Comparison of ENCODE assay signal across 9 cellular contexts in genomic region chr5:80346055-80346454, GRCh38. TPM values are rescaled to one million over a fixed set of nuclear protein-coding genes. Genes with fewer than 3 reads are reported as not detected.
DNase-seq lines count a peak whose midpoint lies in the region; ATAC-seq, FAIRE-seq and TF ChIP-seq lines count a peak whose summit lies in the region.
"Had no signal": no experiment of that assay in that cellular context is flagged by ENCODE, and none has a peak within 500 bp of the region (broad histone marks: within the 10 kb centered on the region; RNA-seq: fewer than 3 reads in every experiment).

No MANE protein-coding gene starts in this region.

- H3K9me3 Mint-ChIP-seq in activated naive CD8-positive, alpha-beta T cell treated with anti-CD3 and anti-CD28 coated beads for 36 hours: no peaks in the 10 kb centered on the region

- H3K27me3 Mint-ChIP-seq in activated naive CD8-positive, alpha-beta T cell treated with anti-CD3 and anti-CD28 coated beads for 36 hours: peaks cover 10% of the 10 kb centered on the region

- no peaks in the 10 kb centered on the region for H3K27me3 ChIP-seq in BE2C
- H3K27me3 ChIP-seq in NT2/D1 (ENCODE audit: insufficient read depth, insufficient read length): no peaks in the 10 kb centered on the region
- H3K27me3 ChIP-seq in liver (ENCODE audit: control insufficient read depth in 4 of 4, insufficient read depth in 4 of 4, low read length in 3 of 4): no peaks in the 10 kb centered on the region

- H3K9me3 ChIP-seq in BE2C (no peaks in the 10 kb centered on the region), NT2/D1 (ENCODE audit: insufficient read depth, low read length) (no peaks in the 10 kb centered on the region), liver (ENCODE audit: control insufficient read depth in 4 of 4, low read length in 3 of 4) (no peaks in the 10 kb centered on the region)

- H3K27ac Mint-ChIP-seq in activated naive CD8-positive, alpha-beta T cell treated with anti-CD3 and anti-CD28 coated beads for 36 hours: no peak overlapping the region

- H3K36me3 ChIP-seq in BE2C (no peaks in the 10 kb centered on the region), NT2/D1 (ENCODE audit: insufficient read depth, insufficient read length, low read length) (no peaks in the 10 kb centered on the region), liver (ENCODE audit: control insufficient read depth in 4 of 4, insufficient read depth in 3 of 4, low read depth in 1 of 4, low read length in 3 of 4) (no peaks in the 10 kb centered on the region)

- peak; percentile 68 for TF ChIP-seq CTCF in BE2C (IDR thresholded peaks at IDR 0.05; ENCODE audit: low read depth, low read length)
- TF ChIP-seq CTCF in GM13977 (IDR thresholded peaks at IDR 0.05; ENCODE audit: extremely low read depth, insufficient read depth, missing control alignments): peak; percentile 56
- peak; percentile 25 for TF ChIP-seq CTCF in liver (IDR thresholded peaks at IDR 0.05; ENCODE audit: low read depth, low read length, missing input control)

- H3K9ac ChIP-seq in NT2/D1 (ENCODE audit: insufficient read length, low read depth) (no peak overlapping the region), liver (ENCODE audit: low read depth in 1 of 2, low read length in 2 of 2) (no peak overlapping the region)

- H3K4me1 Mint-ChIP-seq in activated naive CD8-positive, alpha-beta T cell treated with anti-CD3 and anti-CD28 coated beads for 36 hours: peaks cover 4% of the 10 kb centered on the region

- DNase-seq in BE2C (peak; percentile 44), GM13977 (ENCODE audit: low spot score) (peak; percentile 51), NT2/D1 (ENCODE audit: low read depth, low spot score) (peak; percentile 27), urothelium cell line (ENCODE audit: low spot score) (peak; percentile 31)
- DNase-seq in activated naive CD8-positive, alpha-beta T cell treated with anti-CD3 and anti-CD28 coated beads for 36 hours: peak; percentile 26

- no peak overlapping the region for H3K27ac ChIP-seq in liver (ENCODE audit: low read depth in 1 of 2, low read length in 2 of 2)

- no peaks in the 10 kb centered on the region for H3K36me3 Mint-ChIP-seq in activated naive CD8-positive, alpha-beta T cell treated with anti-CD3 and anti-CD28 coated beads for 36 hours

- TF ChIP-seq RAD21 in liver (IDR thresholded peaks at IDR 0.05): peak; percentile 59 to 72

- FAIRE-seq in urothelium cell line (lab: Jason Lieb, UNC): no peak

- ATAC-seq in GM19463 (IDR thresholded peaks at IDR 0.05; ENCODE audit: unreplicated experiment) (no peak), GM18870 (IDR thresholded peaks at IDR 0.05; ENCODE audit: unreplicated experiment) (no peak)

- H3K4me1 ChIP-seq in BE2C (no peaks in the 10 kb centered on the region), NT2/D1 (ENCODE audit: insufficient read depth, insufficient read length) (no peaks in the 10 kb centered on the region), liver (ENCODE audit: control insufficient read depth in 4 of 4, insufficient read depth in 4 of 4, low read length in 3 of 4) (no peaks in the 10 kb centered on the region)

- H3K4me3 ChIP-seq in BE2C (ENCODE audit: low read depth, low read length) (no peak overlapping the region), NT2/D1 (ENCODE audit: insufficient read length, low read depth) (no peak overlapping the region), liver (ENCODE audit: low read depth in 1 of 3, low read length in 3 of 3) (no peak overlapping the region)

- in situ Hi-C loops in GM13977 (cut with MboI; ENCODE audit: low pct_unique_long_range_greater_than_20kb, low sequenced_read_pairs, unreplicated experiment): no loop called here

- WGBS in liver: 55% methylated on average over 2 of the region's 2 CpGs

- H3K4me3 Mint-ChIP-seq in activated naive CD8-positive, alpha-beta T cell treated with anti-CD3 and anti-CD28 coated beads for 36 hours: no peak overlapping the region

TF ChIP-seq in liver, 16 proteins besides CTCF, POLR2A, EP300 and RAD21:
- TF ChIP-seq REST (IDR thresholded peaks at IDR 0.05): no peak
- no peak for TF ChIP-seq GABPA (IDR thresholded peaks at IDR 0.05 in 1 of 2, conservative IDR thresholded peaks at IDR 0.05 in 1 of 2)
- TF ChIP-seq FOXA1 (IDR thresholded peaks at IDR 0.05): no peak
- TF ChIP-seq HNF4A (conservative IDR thresholded peaks at IDR 0.05): no peak
TF ChIP-seq in liver: peak in this region for 0.

RNA-seq across cellular contexts. Expression of gene SPZ1, which starts 26.3 kb away (rescaled TPM):
- polyA plus RNA-seq in BE2C (2012; ENCODE audit: insufficient read depth, insufficient read length, low read depth): not detected
- total RNA-seq in activated naive CD8-positive, alpha-beta T cell treated with anti-CD3 and anti-CD28 coated beads for 36 hours: not detected
- not detected for total RNA-seq in liver
- polyA plus RNA-seq in liver: not detected
- total RNA-seq: temporal lobe had no signal
